ENCODE assay signal across 22 cellular contexts in the genomic region with DNA sequence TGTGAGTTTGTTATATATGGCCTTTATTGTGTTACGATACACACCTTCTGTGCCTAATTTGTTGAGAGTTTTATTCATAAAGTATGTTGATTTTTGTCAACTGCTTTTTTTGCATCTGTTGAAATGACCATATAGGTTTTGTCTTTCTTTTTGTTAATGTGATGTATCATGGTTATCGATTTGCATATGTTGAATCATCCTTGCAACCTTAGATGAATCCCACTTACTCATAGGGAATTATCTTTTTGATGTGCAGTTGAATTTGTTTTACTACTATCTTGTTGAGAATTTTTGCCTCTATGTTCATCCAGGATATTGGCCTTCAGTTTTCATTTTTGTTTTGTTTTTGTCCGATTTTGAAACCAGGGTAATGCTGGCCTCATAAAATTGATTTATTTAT.
"Had no signal": no experiment of that assay in that cellular context is flagged by ENCODE, and none has a peak within 500 bp of the region (broad histone marks: within the 10 kb centered on the region; RNA-seq: fewer than 3 reads in every experiment).

No MANE protein-coding gene starts in this region.

- H3K27me3 Mint-ChIP-seq: activated CD8-positive, alpha-beta T cell treated with anti-CD3 and anti-CD28 coated beads for 36 hours; activated naive CD4-positive, alpha-beta T cell treated with anti-CD3 and anti-CD28 coated beads, Interleukin-2, amount 10 ng/mL, durations not matched to agents 7 days and 5 days; activated naive CD8-positive, alpha-beta T cell treated with anti-CD3 and anti-CD28 coated beads for 36 hours had no signal

- H3K4me3 Mint-ChIP-seq: activated CD8-positive, alpha-beta T cell treated with anti-CD3 and anti-CD28 coated beads for 36 hours; activated naive CD4-positive, alpha-beta T cell treated with anti-CD3 and anti-CD28 coated beads, Interleukin-2, amount 10 ng/mL, durations not matched to agents 7 days and 5 days; activated naive CD8-positive, alpha-beta T cell treated with anti-CD3 and anti-CD28 coated beads for 36 hours; activated T-cell treated with anti-CD3 and anti-CD28 coated beads, Interleukin-2, amount 50 U/mL, for 72 hours had no signal

- H3K4me3 ChIP-seq: MG63 had no signal

- ATAC-seq: activated CD4-positive, CD25-positive, alpha-beta regulatory T cell treated with anti-CD3 and anti-CD28 coated beads, Interleukin-2, amount 50 U/mL, for 24 hours; activated CD8-positive, alpha-beta T cell treated with anti-CD3 and anti-CD28 coated beads for 36 hours; activated T-cell treated with anti-CD3 and anti-CD28 coated beads, Interleukin-2, amount 50 U/mL, for 72 hours; PC-3 had no signal

- H3K27ac Mint-ChIP-seq: activated CD8-positive, alpha-beta T cell treated with anti-CD3 and anti-CD28 coated beads for 36 hours; activated naive CD4-positive, alpha-beta T cell treated with anti-CD3 and anti-CD28 coated beads, Interleukin-2, amount 10 ng/mL, durations not matched to agents 7 days and 5 days; activated naive CD8-positive, alpha-beta T cell treated with anti-CD3 and anti-CD28 coated beads for 36 hours; activated T-cell treated with anti-CD3 and anti-CD28 coated beads, Interleukin-2, amount 50 U/mL, for 72 hours; activated T-helper 2 cell treated with anti-CD3 and anti-CD28 coated beads, Interferon-gamma antibody, Interleukin-2, Interleukin-4, amounts not matched to agents 10 μg/mL and 5 μg/mL and 100 μg/mL, durations not matched to agents 14 hours and 24 hours and 36 hours had no signal

- DNase-seq: activated CD4-positive, alpha-beta T cell treated with anti-CD3 and anti-CD28 coated beads for 4 hours; activated CD8-positive, alpha-beta memory T cell treated with anti-CD3 and anti-CD28 coated beads, Interleukin-2, amount 50 U/mL, for 4 hours; activated CD8-positive, alpha-beta T cell treated with anti-CD3 and anti-CD28 coated beads for 36 hours; activated gamma-delta T cell treated with Interleukin-2 at 50 U/mL for 16 hours; activated naive CD4-positive, alpha-beta T cell treated with anti-CD3 and anti-CD28 coated beads, Interleukin-2, amount 10 ng/mL, durations not matched to agents 7 days and 5 days; activated naive CD8-positive, alpha-beta T cell treated with anti-CD3 and anti-CD28 coated beads for 36 hours; activated T-cell treated with anti-CD3 and anti-CD28 coated beads, Interleukin-2, amount 50 U/mL, for 72 hours; brain microvascular endothelial cell; cerebellar nuclear complex; KG1; MG63; NCI-H1105 treated with DMSO at 0.1 percent for 48 hours; NCI-H146; NCI-H187 treated with DMSO at 0.1 percent for 48 hours; NCI-H2081 treated with DMSO at 0.1 percent for 48 hours; NCI-H446; NCI-H524; PC-3; SIG-M5; T-helper 2 cell had no signal

- H3K4me1 Mint-ChIP-seq: activated naive CD4-positive, alpha-beta T cell treated with anti-CD3 and anti-CD28 coated beads, Interleukin-2, amount 10 ng/mL, durations not matched to agents 7 days and 5 days; activated naive CD8-positive, alpha-beta T cell treated with anti-CD3 and anti-CD28 coated beads for 36 hours had no signal
